8 cellular contexts compared by ENCODE assay signal in the genomic region with DNA sequence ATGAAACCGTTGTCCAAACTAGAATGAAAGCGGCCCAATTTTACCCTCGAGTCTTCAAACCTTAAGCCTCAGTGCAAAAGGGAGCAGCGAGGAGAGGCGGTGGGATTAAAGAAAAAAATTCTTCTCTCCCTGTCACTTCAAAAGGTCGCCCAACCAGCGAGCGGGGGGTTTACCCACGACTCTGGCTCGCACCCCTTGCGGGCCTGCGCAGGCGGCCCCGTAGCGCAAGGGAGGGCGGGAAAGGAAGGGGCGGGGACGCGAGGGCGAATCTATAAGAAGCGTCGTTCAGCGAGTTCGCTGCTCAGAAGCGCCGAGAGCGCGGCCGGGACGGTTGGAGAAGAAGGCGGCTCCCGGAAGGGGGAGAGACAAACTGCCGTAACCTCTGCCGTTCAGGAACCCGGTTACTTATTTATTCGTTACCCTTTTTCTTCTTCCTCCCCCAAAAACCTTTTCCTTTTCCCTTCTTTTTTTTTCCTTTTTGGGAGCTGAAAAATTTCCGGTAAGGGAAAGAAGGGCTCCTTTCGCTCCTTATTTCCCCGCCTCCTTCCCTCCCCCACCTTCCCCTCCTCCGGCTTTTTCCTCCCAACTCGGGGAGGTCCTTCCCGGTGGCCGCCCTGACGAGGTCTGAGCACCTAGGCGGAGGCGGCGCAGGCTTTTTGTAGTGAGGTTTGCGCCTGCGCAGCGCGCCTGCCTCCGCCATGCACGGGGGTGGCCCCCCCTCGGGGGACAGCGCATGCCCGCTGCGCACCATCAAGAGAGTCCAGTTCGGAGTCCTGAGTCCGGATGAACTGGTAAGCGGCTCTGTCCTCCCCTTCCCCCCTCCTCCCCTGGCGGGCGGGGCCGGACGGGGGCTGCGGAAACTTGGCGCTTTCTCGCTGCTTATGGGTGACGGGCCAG. TPM values are rescaled to one million over a fixed set of nuclear protein-coding genes. Genes with fewer than 3 reads are reported as not detected.
DNase-seq lines count a peak whose midpoint lies in the region; ATAC-seq and TF ChIP-seq lines count a peak whose summit lies in the region.

A gene (plus strand): TSS at position 300 of the 897 bp plus-strand sequence.

- no peaks in the 10 kb centered on the region for H3K27me3 ChIP-seq in liver (ENCODE audit: control insufficient read depth in 4 of 4, insufficient read depth in 4 of 4, low read length in 3 of 4)

- no peak for TF ChIP-seq CTCF in C4-2B (conservative IDR thresholded peaks at IDR 0.05)
- no peak for TF ChIP-seq CTCF in liver (IDR thresholded peaks at IDR 0.05; ENCODE audit: low read depth, low read length, missing input control)

- WGBS in liver, result under 1% methylated on average over 68 of the region's 68 CpGs

- H3K27ac ChIP-seq in C4-2B (peak within 1 kb of the TSS; percentile 93), liver (ENCODE audit: low read depth in 1 of 2, low read length in 2 of 2) (peak within 1 kb of the TSS; percentile 98 to 99)

- DNase-seq in NCI-H774 (lab: John Stamatoyannopoulos, UW), result peak; percentile 84
- peak; percentile 96 for DNase-seq in activated CD4-positive, alpha-beta T cell treated with anti-CD3 and anti-CD28 coated beads, Interleukin-2, amount 50 U/mL, for 48 hours
- peak; percentile 96 to 99 for DNase-seq in dermis microvascular lymphatic vessel endothelial cell (ENCODE audit: low read depth in 2 of 2)
- DNase-seq in stimulated activated CD4-positive, alpha-beta T cell treated with anti-CD3 and anti-CD28 coated beads, Interleukin-4, amount 100 ng/mL, for 24 hours, result peak; percentile 97

- ATAC-seq in GM19395 (IDR thresholded peaks at IDR 0.05; ENCODE audit: unreplicated experiment) (peak; percentile 56), HG03565 (IDR thresholded peaks at IDR 0.05; ENCODE audit: unreplicated experiment) (peak; percentile 56)

- H3K36me3 ChIP-seq in liver (ENCODE audit: control insufficient read depth in 4 of 4, insufficient read depth in 3 of 4, low read depth in 1 of 4, low read length in 3 of 4), result peaks cover 0 to 1% (median 0%) of the 10 kb centered on the region in 4 donors

- TF ChIP-seq RAD21 in liver (IDR thresholded peaks at IDR 0.05), result peak; percentile 65 to 73

- peaks cover 11 to 43% (median 33%) of the 10 kb centered on the region in 4 donors for H3K4me1 ChIP-seq in liver (ENCODE audit: control insufficient read depth in 4 of 4, insufficient read depth in 4 of 4, low read length in 3 of 4)

- H3K9ac ChIP-seq in liver (ENCODE audit: low read depth in 1 of 2, low read length in 2 of 2), result peak within 1 kb of the TSS; percentile 83 to 96

- no peaks in the 10 kb centered on the region for H3K9me3 ChIP-seq in liver (ENCODE audit: control insufficient read depth in 4 of 4, low read length in 3 of 4)

- peak within 1 kb of the TSS; percentile 76 to 85 (median 80) for H3K4me3 ChIP-seq in liver (ENCODE audit: low read depth in 1 of 3, low read length in 3 of 3)

TF ChIP-seq in liver, 16 proteins besides CTCF, POLR2A, EP300 and RAD21:
- TF ChIP-seq HNF4A (conservative IDR thresholded peaks at IDR 0.05) (peak; percentile 97 to 98), SP1 (IDR thresholded peaks at IDR 0.05) (peak; percentile 90), YY1 (IDR thresholded peaks at IDR 0.05) (peak; percentile 97), RXRA (IDR thresholded peaks at IDR 0.05) (peak; percentile 57 to 64), EGR1 (IDR thresholded peaks at IDR 0.05; ENCODE audit: low read depth in 2 of 2) (peak; percentile 20 to 81), FOXA1 (IDR thresholded peaks at IDR 0.05) (peak; percentile 90), TAF1 (conservative IDR thresholded peaks at IDR 0.05) (peak; percentile 100), HNF4G (IDR thresholded peaks at IDR 0.05) (peak; percentile 93), NR2F2 (IDR thresholded peaks at IDR 0.05) (peak; percentile 47), FOXA2 (IDR thresholded peaks at IDR 0.05) (peak; percentile 52), GABPA (IDR thresholded peaks at IDR 0.05 in 1 of 2, conservative IDR thresholded peaks at IDR 0.05 in 1 of 2) (peak in 1 of 2 donors; percentile 54), JUND (IDR thresholded peaks at IDR 0.05) (peak; percentile 49 to 78)
- TF ChIP-seq, protein P1, sequence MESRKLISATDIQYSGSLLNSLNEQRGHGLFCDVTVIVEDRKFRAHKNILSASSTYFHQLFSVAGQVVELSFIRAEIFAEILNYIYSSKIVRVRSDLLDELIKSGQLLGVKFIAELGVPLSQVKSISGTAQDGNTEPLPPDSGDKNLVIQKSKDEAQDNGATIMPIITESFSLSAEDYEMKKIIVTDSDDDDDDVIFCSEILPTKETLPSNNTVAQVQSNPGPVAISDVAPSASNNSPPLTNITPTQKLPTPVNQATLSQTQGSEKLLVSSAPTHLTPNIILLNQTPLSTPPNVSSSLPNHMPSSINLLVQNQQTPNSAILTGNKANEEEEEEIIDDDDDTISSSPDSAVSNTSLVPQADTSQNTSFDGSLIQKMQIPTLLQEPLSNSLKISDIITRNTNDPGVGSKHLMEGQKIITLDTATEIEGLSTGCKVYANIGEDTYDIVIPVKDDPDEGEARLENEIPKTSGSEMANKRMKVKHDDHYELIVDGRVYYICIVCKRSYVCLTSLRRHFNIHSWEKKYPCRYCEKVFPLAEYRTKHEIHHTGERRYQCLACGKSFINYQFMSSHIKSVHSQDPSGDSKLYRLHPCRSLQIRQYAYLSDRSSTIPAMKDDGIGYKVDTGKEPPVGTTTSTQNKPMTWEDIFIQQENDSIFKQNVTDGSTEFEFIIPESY (IDR thresholded peaks at IDR 0.05), result peak; percentile 84
- TF ChIP-seq, protein P2, sequence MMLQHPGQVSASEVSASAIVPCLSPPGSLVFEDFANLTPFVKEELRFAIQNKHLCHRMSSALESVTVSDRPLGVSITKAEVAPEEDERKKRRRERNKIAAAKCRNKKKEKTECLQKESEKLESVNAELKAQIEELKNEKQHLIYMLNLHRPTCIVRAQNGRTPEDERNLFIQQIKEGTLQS (IDR thresholded peaks at IDR 0.05), result peak; percentile 61
- TF ChIP-seq, protein P3, sequence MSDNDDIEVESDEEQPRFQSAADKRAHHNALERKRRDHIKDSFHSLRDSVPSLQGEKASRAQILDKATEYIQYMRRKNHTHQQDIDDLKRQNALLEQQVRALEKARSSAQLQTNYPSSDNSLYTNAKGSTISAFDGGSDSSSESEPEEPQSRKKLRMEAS (IDR thresholded peaks at IDR 0.05), result peak; percentile 87
- TF ChIP-seq, protein P4, sequence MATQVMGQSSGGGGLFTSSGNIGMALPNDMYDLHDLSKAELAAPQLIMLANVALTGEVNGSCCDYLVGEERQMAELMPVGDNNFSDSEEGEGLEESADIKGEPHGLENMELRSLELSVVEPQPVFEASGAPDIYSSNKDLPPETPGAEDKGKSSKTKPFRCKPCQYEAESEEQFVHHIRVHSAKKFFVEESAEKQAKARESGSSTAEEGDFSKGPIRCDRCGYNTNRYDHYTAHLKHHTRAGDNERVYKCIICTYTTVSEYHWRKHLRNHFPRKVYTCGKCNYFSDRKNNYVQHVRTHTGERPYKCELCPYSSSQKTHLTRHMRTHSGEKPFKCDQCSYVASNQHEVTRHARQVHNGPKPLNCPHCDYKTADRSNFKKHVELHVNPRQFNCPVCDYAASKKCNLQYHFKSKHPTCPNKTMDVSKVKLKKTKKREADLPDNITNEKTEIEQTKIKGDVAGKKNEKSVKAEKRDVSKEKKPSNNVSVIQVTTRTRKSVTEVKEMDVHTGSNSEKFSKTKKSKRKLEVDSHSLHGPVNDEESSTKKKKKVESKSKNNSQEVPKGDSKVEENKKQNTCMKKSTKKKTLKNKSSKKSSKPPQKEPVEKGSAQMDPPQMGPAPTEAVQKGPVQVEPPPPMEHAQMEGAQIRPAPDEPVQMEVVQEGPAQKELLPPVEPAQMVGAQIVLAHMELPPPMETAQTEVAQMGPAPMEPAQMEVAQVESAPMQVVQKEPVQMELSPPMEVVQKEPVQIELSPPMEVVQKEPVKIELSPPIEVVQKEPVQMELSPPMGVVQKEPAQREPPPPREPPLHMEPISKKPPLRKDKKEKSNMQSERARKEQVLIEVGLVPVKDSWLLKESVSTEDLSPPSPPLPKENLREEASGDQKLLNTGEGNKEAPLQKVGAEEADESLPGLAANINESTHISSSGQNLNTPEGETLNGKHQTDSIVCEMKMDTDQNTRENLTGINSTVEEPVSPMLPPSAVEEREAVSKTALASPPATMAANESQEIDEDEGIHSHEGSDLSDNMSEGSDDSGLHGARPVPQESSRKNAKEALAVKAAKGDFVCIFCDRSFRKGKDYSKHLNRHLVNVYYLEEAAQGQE (IDR thresholded peaks at IDR 0.05), result peak; percentile 95

RNA-seq across cellular contexts. Expression of the gene that starts here (rescaled TPM):
- total RNA-seq in dermis microvascular lymphatic vessel endothelial cell (56.5 and 87.0 TPM in 2 replicates), liver (10 to 100 TPM; 53.5 to 54.4 TPM)
- 10 to 100 TPM; 13.3 to 16.2 TPM for polyA plus RNA-seq in liver

Comparison
In these comparisons a context has a peak if more than half of its experiments do, and no peak if none do; other contexts are left out.
1. Peak in every context shown above with its lines: DNase-seq, ATAC-seq, H3K4me3 ChIP-seq and H3K27ac ChIP-seq.